8 cellular contexts compared by ENCODE assay signal in the genomic region with DNA sequence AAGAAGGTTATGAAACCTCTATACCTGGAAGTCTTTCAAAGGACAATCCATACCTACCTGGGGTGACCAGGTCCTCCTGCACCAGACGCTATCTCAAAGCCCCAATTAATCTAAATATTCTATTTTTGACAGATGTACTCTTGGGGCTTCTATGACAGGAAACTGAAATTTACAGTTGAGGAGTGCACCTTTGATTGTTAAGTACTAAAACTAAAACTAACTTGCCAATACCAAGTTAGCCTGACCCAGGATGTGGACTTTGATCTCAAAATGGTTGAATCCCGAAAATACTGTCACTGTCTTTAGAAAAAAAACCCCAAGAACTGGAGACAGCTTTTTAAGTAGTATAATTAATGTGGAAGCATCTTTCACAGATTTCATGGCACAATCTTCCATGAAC.
"Had no signal": no experiment of that assay in that cellular context is flagged by ENCODE, and none has a peak within 500 bp of the region (broad histone marks: within the 10 kb centered on the region; RNA-seq: fewer than 3 reads in every experiment).

No MANE protein-coding gene starts in this region.

- H3K4me3 ChIP-seq: K562 had no signal

- H3K27ac ChIP-seq: HL-60, KMS-11 had no signal

- ATAC-seq: HepG2, K562 had no signal

- DNase-seq: IMR-90, Karpas-422, KBM-7, KG1 had no signal
